Comparison of ENCODE assay signal across 1 cellular context in genomic region chr10:92279297-92279696, GRCh38.
TF ChIP-seq lines count a peak whose summit lies in the region.

No MANE protein-coding gene starts in this region.

TF ChIP-seq in endothelial cell of umbilical vein, 7 proteins besides CTCF, POLR2A, EP300 and RAD21:
- TF ChIP-seq EZH2 (IDR thresholded peaks at IDR 0.05; ENCODE audit: borderline replicate concordance, low read depth, low read length, severe bottlenecking), result no peak
- TF ChIP-seq GATA2 (IDR thresholded peaks at IDR 0.05; ENCODE audit: insufficient read depth, insufficient read length, low read depth, low read length), result no peak
- no peak for TF ChIP-seq JUN (IDR thresholded peaks at IDR 0.05; ENCODE audit: borderline replicate concordance, insufficient read depth, insufficient read length, low read depth)
- TF ChIP-seq MYC (IDR thresholded peaks at IDR 0.05; ENCODE audit: low read depth, low read length), result no peak
- TF ChIP-seq FOS (IDR thresholded peaks at IDR 0.05; ENCODE audit: borderline replicate concordance, insufficient read depth, low read length), result no peak
- no peak for TF ChIP-seq POLR2AphosphoS5 (IDR thresholded peaks at IDR 0.05; ENCODE audit: insufficient read depth, low read depth, low read length)
- no peak for TF ChIP-seq MAX (IDR thresholded peaks at IDR 0.05; ENCODE audit: insufficient read depth, insufficient read length)
